13 cellular contexts compared by ENCODE assay signal in genomic region chr5:96699186-96699820, GRCh38. TPM values are rescaled to one million over a fixed set of nuclear protein-coding genes. Genes with fewer than 3 reads are reported as not detected.
DNase-seq lines count a peak whose midpoint lies in the region; ATAC-seq and TF ChIP-seq lines count a peak whose summit lies in the region.
"Had no signal": no experiment of that assay in that cellular context is flagged by ENCODE, and none has a peak within 500 bp of the region (broad histone marks: within the 10 kb centered on the region; RNA-seq: fewer than 3 reads in every experiment).

No MANE protein-coding gene starts in this region.

- WGBS in heart left ventricle, 4 donors: 57 to 64% (median 57%) methylated on average over 3 of the region's 3 CpGs

- H3K27ac ChIP-seq in heart left ventricle: peak overlapping the region in 11 of 12 donors; percentile 23 to 98 (median 49)
- peak overlapping the region; percentile 36 to 55 for H3K27ac ChIP-seq in thoracic aorta
- H3K27ac ChIP-seq: transverse colon had no signal

- TF ChIP-seq CTCF in heart left ventricle (IDR thresholded peaks at IDR 0.05): no peak
- no peak for TF ChIP-seq CTCF in astrocyte of the spinal cord (IDR thresholded peaks at IDR 0.05; ENCODE audit: low read depth, low read length)
- no peak for TF ChIP-seq CTCF in thoracic aorta (IDR thresholded peaks at IDR 0.05)

- no peaks in the 10 kb centered on the region for H3K27me3 ChIP-seq in heart left ventricle
- no peaks in the 10 kb centered on the region for H3K27me3 ChIP-seq in thoracic aorta (replicated peaks; ENCODE audit: insufficient read depth)
- H3K27me3 ChIP-seq: transverse colon had no signal

- intact Hi-C loops in heart left ventricle (cut with DNase I): no loop called here
- intact Hi-C loops in left ventricle myocardium superior (cut with micrococcal nuclease): no loop called here
- intact Hi-C loops in left colon (cut with DNase I, micrococcal nuclease): no loop called here

- H3K4me3 ChIP-seq in heart left ventricle: no peak overlapping the region
- no peak overlapping the region for H3K4me3 ChIP-seq in astrocyte of the spinal cord (ENCODE audit: low read depth, low read length)
- H3K4me3 ChIP-seq in thoracic aorta: no peak overlapping the region
- H3K4me3 ChIP-seq: transverse colon had no signal

- H3K36me3 ChIP-seq in heart left ventricle (peaks cover 0 to 34% (median 20%) of the 10 kb centered on the region in 9 donors), thoracic aorta (peaks cover 4% of the 10 kb centered on the region)

- ATAC-seq in heart left ventricle (no peak), left ventricle myocardium superior (no peak), thoracic aorta (ENCODE audit: insufficient number of reproducible peaks, low FRiP score, low read depth) (no peak), left colon (no peak), HG03039 (IDR thresholded peaks at IDR 0.05; ENCODE audit: unreplicated experiment) (no peak)

- DNase-seq in heart left ventricle: no peak
- no peak for DNase-seq in left ventricle myocardium superior
- DNase-seq in astrocyte of the spinal cord (ENCODE audit: low read depth, low spot score): peak; percentile 27
- peak; percentile 65 for DNase-seq in islet precursor cell
- DNase-seq in thoracic aorta (ENCODE audit: low spot score): no peak
- no peak for DNase-seq in middle frontal gyrus (ENCODE audit: extremely low spot score, low spot score)
- DNase-seq in left colon: no peak
- DNase-seq: activated B cell treated with CpG ODN at 0.5 μM for 24 hours; activated naive CD4-positive, alpha-beta T cell treated with anti-CD3 and anti-CD28 coated beads, Interleukin-2, amount 50 U/mL, for 16 hours; MM.1S; stimulated activated CD4-positive, alpha-beta T cell treated with anti-CD3 and anti-CD28 coated beads, Interleukin-2, amount 100 ng/mL, for 24 hours; transverse colon had no signal

- H3K4me1 ChIP-seq in heart left ventricle (peaks cover 0 to 39% (median 25%) of the 10 kb centered on the region in 12 donors), thoracic aorta (ENCODE audit: control insufficient read depth in 1 of 2, low read depth in 2 of 2) (peaks cover 14 to 31% of the 10 kb centered on the region in 2 donors)

- TF ChIP-seq POLR2A in heart left ventricle (IDR thresholded peaks at IDR 0.05): no peak

- no peaks in the 10 kb centered on the region for H3K9me3 ChIP-seq in heart left ventricle
- no peaks in the 10 kb centered on the region for H3K9me3 ChIP-seq in thoracic aorta
- H3K9me3 ChIP-seq: transverse colon had no signal

- in situ Hi-C loops in astrocyte of the spinal cord (cut with HindIII; ENCODE audit: low sequenced_read_pairs): no loop called here

RNA-seq across cellular contexts. Expression of gene CAST, which starts 37.1 kb away (rescaled TPM):
- total RNA-seq in heart left ventricle (100 to 1,000 TPM; 373 to 748 (median 549) TPM), left ventricle myocardium superior (523 TPM), thoracic aorta (100 to 1,000 TPM; 175 to 347 TPM), left colon (100 to 1,000 TPM; 399 TPM)
- polyA plus RNA-seq in heart left ventricle: 100 to 1,000 TPM; 179 to 396 TPM

Comparison
In these comparisons a context has a peak if more than half of its experiments do, and no peak if none do; other contexts are left out.
1. DNase-seq: peak in astrocyte of the spinal cord (single experiment) and islet precursor cell (single experiment); none in heart left ventricle (0 of 5), left ventricle myocardium superior (single experiment), thoracic aorta (single experiment), middle frontal gyrus (single experiment) and left colon (0 of 2).